Comparison of ENCODE assay signal across 29 cellular contexts in genomic region chr11:47299078-47299477, GRCh38.
"Had no signal": no experiment of that assay in that cellular context is flagged by ENCODE, and none has a peak within 500 bp of the region (broad histone marks: within the 10 kb centered on the region; RNA-seq: fewer than 3 reads in every experiment).

No MANE protein-coding gene starts in this region.

- H3K27me3 Mint-ChIP-seq: activated CD4-positive, alpha-beta memory T cell treated with anti-CD3 and anti-CD28 coated beads for 36 hours; activated CD4-positive, alpha-beta T cell treated with anti-CD3 and anti-CD28 coated beads for 36 hours; activated CD4-positive, alpha-beta T cell treated with anti-CD3 and anti-CD28 coated beads, Interleukin-2, amount 10 ng/mL, durations not matched to agents 24 days and 14 days; activated naive CD4-positive, alpha-beta T cell treated with anti-CD3 and anti-CD28 coated beads, Interleukin-2, amount 50 U/mL, for 24 hours; activated naive CD8-positive, alpha-beta T cell treated with anti-CD3 and anti-CD28 coated beads for 36 hours; brain had no signal

- ATAC-seq: activated CD4-positive, alpha-beta T cell treated with anti-CD3 and anti-CD28 coated beads for 36 hours; foreskin keratinocyte; gastrocnemius medialis; heart left ventricle had no signal

- H3K4me1 ChIP-seq: ascending aorta, breast epithelium, colonic mucosa, esophagus muscularis mucosa, foreskin keratinocyte, gastrocnemius medialis, heart left ventricle had no signal

- H3K27ac Mint-ChIP-seq: activated CD4-positive, alpha-beta T cell treated with anti-CD3 and anti-CD28 coated beads, Interleukin-2, amount 10 ng/mL, durations not matched to agents 24 days and 14 days; activated naive CD4-positive, alpha-beta T cell treated with anti-CD3 and anti-CD28 coated beads for 36 hours; activated naive CD8-positive, alpha-beta T cell treated with anti-CD3 and anti-CD28 coated beads for 36 hours; activated T-helper 1 cell treated with anti-CD3 and anti-CD28 coated beads, Interleukin-12 subunit alpha, Interleukin-12 subunit beta, Interleukin-2, Interleukin-4 antibody, amounts not matched to agents 30 ng/mL and 10 ng/mL and 1 ng/mL, durations not matched to agents 14 hours and 24 hours and 36 hours; activated T-helper 2 cell treated with anti-CD3 and anti-CD28 coated beads, Interferon-gamma antibody, Interleukin-2, Interleukin-4, amounts not matched to agents 10 μg/mL and 5 μg/mL and 100 μg/mL, durations not matched to agents 14 hours and 24 hours and 36 hours; brain; endodermal cell had no signal

- H3K27ac ChIP-seq: ascending aorta, breast epithelium, cardiac muscle cell, colonic mucosa, esophagus muscularis mucosa, foreskin keratinocyte, gastrocnemius medialis, heart left ventricle had no signal

- H3K4me3 Mint-ChIP-seq: activated CD4-positive, alpha-beta memory T cell treated with anti-CD3 and anti-CD28 coated beads for 36 hours; activated CD4-positive, alpha-beta T cell treated with anti-CD3 and anti-CD28 coated beads for 36 hours; activated CD4-positive, alpha-beta T cell treated with anti-CD3 and anti-CD28 coated beads, Interleukin-2, amount 10 ng/mL, durations not matched to agents 24 days and 14 days; activated naive CD4-positive, alpha-beta T cell treated with anti-CD3 and anti-CD28 coated beads for 36 hours; activated naive CD4-positive, alpha-beta T cell treated with anti-CD3 and anti-CD28 coated beads, Interleukin-2, amount 50 U/mL, for 24 hours; activated naive CD8-positive, alpha-beta T cell treated with anti-CD3 and anti-CD28 coated beads for 36 hours; activated T-helper 1 cell treated with anti-CD3 and anti-CD28 coated beads, Interleukin-12 subunit alpha, Interleukin-12 subunit beta, Interleukin-2, Interleukin-4 antibody, amounts not matched to agents 30 ng/mL and 10 ng/mL and 1 ng/mL, durations not matched to agents 14 hours and 24 hours and 36 hours; brain; endodermal cell had no signal

- DNase-seq: activated CD4-positive, alpha-beta memory T cell treated with anti-CD3 and anti-CD28 coated beads for 36 hours; activated CD4-positive, alpha-beta T cell treated with anti-CD3 and anti-CD28 coated beads for 36 hours; activated CD4-positive, alpha-beta T cell treated with anti-CD3 and anti-CD28 coated beads, Interleukin-2, amount 10 ng/mL, durations not matched to agents 24 days and 14 days; activated CD4-positive, CD25-positive, alpha-beta regulatory T cell; activated CD4-positive, CD25-positive, alpha-beta regulatory T cell treated with anti-CD3 and anti-CD28 coated beads, Interleukin-2, amount 50 U/mL, for 72 hours; activated CD8-positive, alpha-beta memory T cell treated with anti-CD3 and anti-CD28 coated beads for 24 hours; activated effector memory CD4-positive, alpha-beta T cell treated with anti-CD3 and anti-CD28 coated beads, Interleukin-2, amount 50 U/mL, for 16 hours; activated naive CD4-positive, alpha-beta T cell treated with anti-CD3 and anti-CD28 coated beads for 36 hours; activated naive CD8-positive, alpha-beta T cell treated with anti-CD3 and anti-CD28 coated beads for 36 hours; activated T-cell treated with anti-CD3 and anti-CD28 coated beads, Interleukin-2, amount 50 U/mL, for 1 hour; central memory CD4-positive, alpha-beta T cell; cerebellar nuclear complex; colonic mucosa; effector CD8-positive, alpha-beta T cell; endodermal cell; erythroblast; foreskin keratinocyte; gastrocnemius medialis; glutamatergic neuron; heart left ventricle; T-helper 2 cell had no signal

- H3K4me3 ChIP-seq: ascending aorta, breast epithelium, cardiac muscle cell, colonic mucosa, esophagus muscularis mucosa, gastrocnemius medialis, heart left ventricle had no signal

- H3K9me3 ChIP-seq: colonic mucosa had no signal

- H3K4me1 Mint-ChIP-seq: brain, endodermal cell had no signal
